Comparison of ENCODE assay signal across 31 cellular contexts in genomic region chr3:29771602-29772001, GRCh38.
DNase-seq lines count a peak whose midpoint lies in the region; ATAC-seq and TF ChIP-seq lines count a peak whose summit lies in the region.
"Had no signal": no experiment of that assay in that cellular context is flagged by ENCODE, and none has a peak within 500 bp of the region (broad histone marks: within the 10 kb centered on the region; RNA-seq: fewer than 3 reads in every experiment).

No MANE protein-coding gene starts in this region.

- H3K4me3 ChIP-seq in mesendoderm (ENCODE audit: low read length) (no peak overlapping the region), MM.1S (ENCODE audit: low read length) (no peak overlapping the region)
- H3K4me3 ChIP-seq: BLaER1, GM12878, Peyer's patch, SK-N-MC had no signal

- no peak for TF ChIP-seq CTCF in H9 (conservative IDR thresholded peaks at IDR 0.05)
- no peak for TF ChIP-seq CTCF in MM.1S (IDR thresholded peaks at IDR 0.05; ENCODE audit: low read length)

- H3K9me3 ChIP-seq in H9 (ENCODE audit: control insufficient read depth, low read depth, low read length) (no peaks in the 10 kb centered on the region), MM.1S (replicated peaks; ENCODE audit: insufficient read depth, low read length) (no peaks in the 10 kb centered on the region)
- H3K9me3 ChIP-seq: BLaER1, Caco-2, Peyer's patch had no signal

- H4K20me1 ChIP-seq in H9 (ENCODE audit: control insufficient read depth, insufficient read depth, insufficient read length) (no peaks in the 10 kb centered on the region), MM.1S (ENCODE audit: insufficient read depth, low read length) (0 out of 2 replicates have a peak, but pooled peaks cover 2% of the 10 kb centered on the region)
- H4K20me1 ChIP-seq: BLaER1 had no signal

- no peaks in the 10 kb centered on the region; a peak in 1 of 7 replicates for H3K36me3 Mint-ChIP-seq in H9 (ENCODE audit: insufficient read depth in 1 of 3, low read depth in 3 of 3)
- H3K36me3 Mint-ChIP-seq: T-cell had no signal

- H3K14ac ChIP-seq in H9 (ENCODE audit: insufficient read depth, low read length): no peak overlapping the region

- H3F3A ChIP-seq in MM.1S (ENCODE audit: insufficient read depth, low read length): no peaks in the 10 kb centered on the region

- H3K4me1 ChIP-seq in H9 (ENCODE audit: insufficient read depth, low read length) (no peaks in the 10 kb centered on the region; the same call in 1 of the 2 replicates), mesendoderm (ENCODE audit: control insufficient read depth, low read depth, low read length) (no peaks in the 10 kb centered on the region), MM.1S (ENCODE audit: low read length) (no peaks in the 10 kb centered on the region)
- H3K4me1 ChIP-seq: Caco-2, Peyer's patch had no signal

- H2BK120ac ChIP-seq in H9 (ENCODE audit: low read depth, low read length, poor library complexity, severe bottlenecking) (no peak overlapping the region), mesendoderm (ENCODE audit: low read depth, low read length) (no peak overlapping the region)

- H3K23me2 ChIP-seq in H9 (ENCODE audit: insufficient read length, low read depth, low read length, poor library complexity, severe bottlenecking): no peaks in the 10 kb centered on the region

- H4K91ac ChIP-seq in H9 (ENCODE audit: insufficient read length, low read depth, low read length): no peak overlapping the region

- H3K4ac ChIP-seq in H9 (ENCODE audit: low read depth, low read length) (no peak overlapping the region), mesendoderm (ENCODE audit: low read depth, low read length) (peak overlapping the region; percentile 9)

- peak overlapping the region in 2 of 3 experiments; percentile 42 to 43; a peak in 4 of 7 replicates for H3K27ac Mint-ChIP-seq in H9
- H3K27ac Mint-ChIP-seq: CD4-positive, alpha-beta T cell; T-cell had no signal

- H3K9me2 ChIP-seq in MM.1S (replicated peaks; ENCODE audit: insufficient read depth, low read length): no peaks in the 10 kb centered on the region

- no peak overlapping the region for H3K9ac ChIP-seq in H9 (ENCODE audit: extremely low read depth, insufficient read length, low read length)
- no peak overlapping the region for H3K9ac ChIP-seq in mesendoderm (ENCODE audit: low read length)
- no peak overlapping the region for H3K9ac ChIP-seq in MM.1S (ENCODE audit: low read length)
- H3K9ac ChIP-seq: BLaER1, KMS-11 had no signal

- H3K27me3 Mint-ChIP-seq in H9 (ENCODE audit: low read depth): no peaks in the 10 kb centered on the region

- H2AK5ac ChIP-seq in H9 (ENCODE audit: insufficient read length, low read length) (no peak overlapping the region), mesendoderm (ENCODE audit: low read length) (no peak overlapping the region)

- DNase-seq in H9 (no peak), NOMO-1 treated with DMSO at 0.1 percent for 48 hours (lab: John Stamatoyannopoulos, UW; ENCODE audit: unreplicated experiment) (peak; percentile 38), UCSD-AML1 (lab: John Stamatoyannopoulos, UW; ENCODE audit: unreplicated experiment) (peak; percentile 32), mesendoderm (peak; percentile 21), midbrain (lab: John Stamatoyannopoulos, UW) (no peak), caudate nucleus (lab: John Stamatoyannopoulos, UW) (no peak), MM.1S (no peak)
- DNase-seq: Caco-2; CD4-positive, alpha-beta T cell; DMS79; EL; GDM1; GOT3; IMR-90; NCI-H1092; NCI-H1417 treated with DMSO at 0.1 percent for 48 hours; NCI-H187; NCI-H2081 treated with DMSO at 0.1 percent for 48 hours; NCI-H2171; NCI-H226; NCI-H510A treated with DMSO at 0.1 percent for 48 hours; NK-92 treated with Interleukin-12 subunit alpha and Interleukin-12 subunit beta, amount 100 ng/mL, for 24 hours; Peyer's patch; SIG-M5; T-cell had no signal

- WGBS in H9 (ENCODE audit: extremely low coverage, insufficient read length, low lambda C conversion rate): no CpG with 5 or more reads among the region's 3 CpGs
- no CpG with 5 or more reads among the region's 3 CpGs for WGBS in mesendoderm (ENCODE audit: extremely low coverage, insufficient coverage, low lambda C conversion rate)

- H4K8ac ChIP-seq in H9 (replicated peaks; ENCODE audit: insufficient read length, low read depth, low read length): no peak overlapping the region
- no peak overlapping the region for H4K8ac ChIP-seq in mesendoderm (ENCODE audit: low read depth, low read length)

- no peak for ATAC-seq in GM21619 (IDR thresholded peaks at IDR 0.05; ENCODE audit: unreplicated experiment)
- ATAC-seq: GM12878, HCT116, T-cell had no signal

- H3T11ph ChIP-seq in H9 (ENCODE audit: low read length): no peak overlapping the region

- no peaks in the 10 kb centered on the region; a peak in 1 of 5 replicates for H3K9me3 Mint-ChIP-seq in H9
- H3K9me3 Mint-ChIP-seq: CD4-positive, alpha-beta T cell; T-cell had no signal

- H3K27ac ChIP-seq in H9 (ENCODE audit: insufficient read length, low read depth, low read length) (no peak overlapping the region), mesendoderm (ENCODE audit: low read depth, low read length) (no peak overlapping the region), caudate nucleus (ENCODE audit: low read depth, low read length) (no peak overlapping the region), MM.1S (ENCODE audit: low read length) (no peak overlapping the region)
- H3K27ac ChIP-seq: BLaER1, KMS-11, Peyer's patch, SK-N-MC had no signal

- no peak overlapping the region for H3K18ac ChIP-seq in H9 (ENCODE audit: insufficient read length, low read depth, low read length)
- H3K18ac ChIP-seq in mesendoderm (ENCODE audit: low read length): peak overlapping the region; percentile 40

- H2BK15ac ChIP-seq in H9 (ENCODE audit: low read depth, low read length) (no peak overlapping the region), mesendoderm (replicated peaks; ENCODE audit: low read depth) (no peak overlapping the region)

- H3K36me3 ChIP-seq in mesendoderm (ENCODE audit: control insufficient read depth, insufficient read depth, low read length) (no peaks in the 10 kb centered on the region), MM.1S (replicated peaks; ENCODE audit: insufficient read depth, low read length) (no peaks in the 10 kb centered on the region)
- H3K36me3 ChIP-seq: BLaER1, Peyer's patch had no signal

- no peak overlapping the region for H2BK5ac ChIP-seq in H9 (ENCODE audit: insufficient read length, low read length)
- H2BK5ac ChIP-seq in mesendoderm (ENCODE audit: low read length): no peak overlapping the region

- H4K5ac ChIP-seq in H9 (ENCODE audit: insufficient read length, low read depth, low read length) (no peak overlapping the region), mesendoderm (ENCODE audit: low read length) (no peak overlapping the region)

- H3K79me2 ChIP-seq in H9 (ENCODE audit: insufficient read depth, low read length) (no peaks in the 10 kb centered on the region), mesendoderm (ENCODE audit: control insufficient read depth, insufficient read depth, low read length) (no peaks in the 10 kb centered on the region), MM.1S (ENCODE audit: low read length) (no peaks in the 10 kb centered on the region)

- no peaks in the 10 kb centered on the region for H3K79me1 ChIP-seq in H9 (ENCODE audit: insufficient read depth, low read depth, low read length, poor library complexity, severe bottlenecking)
- no peaks in the 10 kb centered on the region for H3K79me1 ChIP-seq in mesendoderm (ENCODE audit: low read length)

- no peak overlapping the region for H2BK12ac ChIP-seq in H9 (ENCODE audit: insufficient read length, low read depth, low read length)

- no peak overlapping the region for H3K4me3 Mint-ChIP-seq in H9
- H3K4me3 Mint-ChIP-seq: CD4-positive, alpha-beta T cell; T-cell had no signal

- no peak overlapping the region for H3K4me2 ChIP-seq in H9 (ENCODE audit: insufficient read depth, insufficient read length, low read length)
- no peak overlapping the region for H3K4me2 ChIP-seq in mesendoderm (ENCODE audit: low read length)
- H3K4me2 ChIP-seq in MM.1S (ENCODE audit: low read depth, low read length): no peak overlapping the region
- H3K4me2 ChIP-seq: BLaER1, KMS-11 had no signal

- H3K27me3 ChIP-seq in H9 (ENCODE audit: insufficient read depth, low read length) (no peaks in the 10 kb centered on the region), mesendoderm (ENCODE audit: insufficient read depth, low read length, poor library complexity) (no peaks in the 10 kb centered on the region), MM.1S (replicated peaks; ENCODE audit: insufficient read depth, low read length) (no peaks in the 10 kb centered on the region)
- H3K27me3 ChIP-seq: BLaER1, Peyer's patch had no signal

- H2AFZ ChIP-seq in H9 (ENCODE audit: low read length): no peak overlapping the region
- H2AFZ ChIP-seq in MM.1S (ENCODE audit: low read length): no peak overlapping the region

- peaks cover 11 to 22% of the 10 kb centered on the region in 2 experiments for H3K4me1 Mint-ChIP-seq in H9
- H3K4me1 Mint-ChIP-seq: T-cell had no signal

- no peak overlapping the region for H3K56ac ChIP-seq in H9 (ENCODE audit: insufficient read length, low read depth, low read length)
- H3K56ac ChIP-seq in mesendoderm (ENCODE audit: low read length): no peak overlapping the region

- no peak overlapping the region for H3K23ac ChIP-seq in H9 (ENCODE audit: insufficient read length, low read depth, low read length)
- no peak overlapping the region for H3K23ac ChIP-seq in mesendoderm (ENCODE audit: low read length)

- no peak overlapping the region for H2BK20ac ChIP-seq in H9 (ENCODE audit: low read depth, low read length, poor library complexity, severe bottlenecking)

Comparison
In these comparisons a context has a peak if more than half of its experiments do, and no peak if none do; other contexts are left out.
1. DNase-seq: peak in NOMO-1 treated with DMSO at 0.1 percent for 48 hours (single experiment), UCSD-AML1 (single experiment) and mesendoderm (single experiment); none in H9 (single experiment), midbrain (single experiment), caudate nucleus (0 of 61) and MM.1S (single experiment).